1 cellular context compared by ENCODE assay signal in the genomic region with DNA sequence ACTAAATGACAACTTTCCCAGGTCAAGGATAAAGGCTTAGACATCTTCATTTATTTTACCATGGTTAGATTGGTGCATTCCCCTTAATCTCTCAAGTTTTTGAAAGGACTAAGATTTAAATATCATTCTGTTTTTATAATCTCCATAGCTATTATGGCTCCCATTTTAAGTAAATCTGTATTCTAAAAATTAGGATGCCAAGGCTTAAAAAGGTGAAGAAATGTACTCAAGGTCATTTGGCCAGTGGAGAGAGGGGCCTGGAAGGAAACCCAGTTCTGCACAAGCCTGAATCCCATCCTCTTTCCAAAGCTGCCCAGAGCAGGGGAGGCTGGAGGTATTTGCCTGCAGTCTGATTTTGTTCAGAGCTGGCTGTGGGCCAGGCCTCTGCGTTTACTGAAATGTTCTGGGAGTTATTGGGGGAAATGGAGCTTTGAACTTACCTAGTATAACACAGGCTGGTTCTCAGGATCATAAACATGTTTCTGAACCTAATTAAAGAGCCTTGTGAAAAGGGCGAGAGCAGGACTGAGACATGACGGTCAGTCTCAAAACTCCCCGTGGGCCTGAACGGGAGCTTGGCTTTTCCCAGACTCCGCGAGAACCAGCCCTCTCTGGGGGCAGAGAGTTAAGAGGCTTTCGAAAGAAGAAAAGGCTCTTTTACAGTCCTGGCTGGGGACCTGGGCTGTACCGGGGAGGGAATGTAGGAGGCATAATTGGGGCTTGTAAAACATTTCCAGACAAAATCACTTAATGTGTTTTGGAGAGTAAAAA.
TF ChIP-seq lines count a peak whose summit lies in the region.

No MANE protein-coding gene starts in this region.

TF ChIP-seq in HEK293T, 16 proteins besides CTCF, POLR2A, EP300 and RAD21 (continued from another document):
- TF ChIP-seq, protein P1, sequence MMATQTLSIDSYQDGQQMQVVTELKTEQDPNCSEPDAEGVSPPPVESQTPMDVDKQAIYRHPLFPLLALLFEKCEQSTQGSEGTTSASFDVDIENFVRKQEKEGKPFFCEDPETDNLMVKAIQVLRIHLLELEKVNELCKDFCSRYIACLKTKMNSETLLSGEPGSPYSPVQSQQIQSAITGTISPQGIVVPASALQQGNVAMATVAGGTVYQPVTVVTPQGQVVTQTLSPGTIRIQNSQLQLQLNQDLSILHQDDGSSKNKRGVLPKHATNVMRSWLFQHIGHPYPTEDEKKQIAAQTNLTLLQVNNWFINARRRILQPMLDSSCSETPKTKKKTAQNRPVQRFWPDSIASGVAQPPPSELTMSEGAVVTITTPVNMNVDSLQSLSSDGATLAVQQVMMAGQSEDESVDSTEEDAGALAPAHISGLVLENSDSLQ (IDR thresholded peaks at IDR 0.05) = no peak
TF ChIP-seq in HEK293T: peak in this region for 0.
